In genomic region chr14:34065222-34065621, GRCh38 we compare ENCODE assay signal across 18 cellular contexts.
"Had no signal": no experiment of that assay in that cellular context is flagged by ENCODE, and none has a peak within 500 bp of the region (broad histone marks: within the 10 kb centered on the region; RNA-seq: fewer than 3 reads in every experiment).

No MANE protein-coding gene starts in this region.

- FAIRE-seq: endothelial cell of umbilical vein, keratinocyte, small intestine had no signal

- H2AFZ ChIP-seq: parathyroid adenoma had no signal

- ATAC-seq: naive thymus-derived CD4-positive, alpha-beta T cell; upper lobe of right lung had no signal

- H3K4me3 ChIP-seq: colonic mucosa, prostate gland, thyroid gland, upper lobe of right lung, vagina had no signal

- DNase-seq: colonic mucosa; effector CD4-positive, alpha-beta T cell; endodermal cell; erythroblast; foreskin melanocyte; naive thymus-derived CD4-positive, alpha-beta T cell; nephron progenitor cell; retina; small intestine; stimulated activated CD4-positive, alpha-beta T cell treated with anti-CD3 and anti-CD28 coated beads, Interleukin-12 subunit alpha, Interleukin-12 subunit beta, amount 100 ng/mL, for 4 hours; stimulated activated naive CD4-positive, alpha-beta T cell treated with Interleukin-2 at 50 U/mL for 16 hours; thyroid gland; upper lobe of right lung had no signal

- H3K36me3 ChIP-seq: colonic mucosa, prostate gland, thyroid gland, upper lobe of right lung, vagina had no signal

- H3K9me3 ChIP-seq: colonic mucosa, prostate gland, thyroid gland, upper lobe of right lung, vagina had no signal

- H3K9ac ChIP-seq: parathyroid adenoma had no signal

- H3K27me3 ChIP-seq: colonic mucosa, thyroid gland, upper lobe of right lung, vagina had no signal

- H3K27ac ChIP-seq: colonic mucosa, parathyroid adenoma, prostate gland, thyroid gland, upper lobe of right lung, vagina had no signal

- H3K4me1 ChIP-seq: colonic mucosa, parathyroid adenoma, prostate gland, upper lobe of right lung had no signal

- H3K79me2 ChIP-seq: parathyroid adenoma had no signal
